In the genomic region with DNA sequence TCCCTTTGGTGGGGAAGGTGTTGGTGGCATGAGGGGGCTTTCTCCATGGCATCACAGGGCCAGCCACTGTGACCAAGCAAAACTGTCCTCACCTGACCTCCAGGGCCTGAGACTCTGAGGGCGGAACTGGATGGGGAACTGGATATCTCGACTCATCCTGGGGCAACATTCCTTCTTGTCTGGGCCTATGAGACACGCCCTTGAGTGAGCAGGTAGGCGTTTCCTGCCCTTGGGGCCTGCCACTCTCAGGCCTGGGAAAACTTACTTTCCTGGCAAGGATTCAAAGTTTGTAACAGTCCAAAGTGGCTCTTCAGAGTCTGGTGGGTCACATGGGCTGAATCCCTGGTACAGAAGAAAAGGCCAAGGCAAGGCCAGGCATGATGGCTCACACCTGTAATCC, we compare ENCODE assay signal across 14 cellular contexts. TPM values are rescaled to one million over a fixed set of nuclear protein-coding genes. Genes with fewer than 3 reads are reported as not detected.
DNase-seq lines count a peak whose midpoint lies in the region; ATAC-seq and TF ChIP-seq lines count a peak whose summit lies in the region.
"Had no signal": no experiment of that assay in that cellular context is flagged by ENCODE, and none has a peak within 500 bp of the region (broad histone marks: within the 10 kb centered on the region; RNA-seq: fewer than 3 reads in every experiment).

No MANE protein-coding gene starts in this region.

- no peak overlapping the region for H3K27ac Mint-ChIP-seq in naive thymus-derived CD4-positive, alpha-beta T cell
- H3K27ac Mint-ChIP-seq in activated CD4-positive, alpha-beta T cell treated with anti-CD3 and anti-CD28 coated beads, Interleukin-2, amount 10 ng/mL, durations not matched to agents 7 days and 5 days, result no peak overlapping the region
- H3K27ac Mint-ChIP-seq: activated CD8-positive, alpha-beta memory T cell treated with anti-CD3 and anti-CD28 coated beads, Interleukin-2, amount 10 ng/mL, durations not matched to agents 7 days and 5 days had no signal

- no peak overlapping the region for H2AFZ ChIP-seq in neuronal stem cell (ENCODE audit: low read length)

- no peaks in the 10 kb centered on the region for H3K79me1 ChIP-seq in neuronal stem cell (ENCODE audit: low read depth, low read length)

- ATAC-seq in naive thymus-derived CD4-positive, alpha-beta T cell, result no peak
- no peak for ATAC-seq in HG03520 (IDR thresholded peaks at IDR 0.05; ENCODE audit: unreplicated experiment)
- ATAC-seq: activated CD8-positive, alpha-beta memory T cell treated with anti-CD3 and anti-CD28 coated beads, Interleukin-2, amount 10 ng/mL, durations not matched to agents 7 days and 5 days; naive thymus-derived CD8-positive, alpha-beta T cell had no signal

- no peak overlapping the region for H3K4me2 ChIP-seq in neuronal stem cell (ENCODE audit: insufficient read depth, low read length, poor library complexity, severe bottlenecking)

- no peak overlapping the region for H2AK5ac ChIP-seq in neuronal stem cell (ENCODE audit: low read depth, low read length)

- peaks cover 0 to 6% (median 4%) of the 10 kb centered on the region in 5 donors for H3K36me3 Mint-ChIP-seq in naive thymus-derived CD4-positive, alpha-beta T cell
- no peaks in the 10 kb centered on the region for H3K36me3 Mint-ChIP-seq in activated CD4-positive, alpha-beta T cell treated with anti-CD3 and anti-CD28 coated beads, Interleukin-2, amount 10 ng/mL, durations not matched to agents 7 days and 5 days (ENCODE audit: low read depth)
- H3K36me3 Mint-ChIP-seq: activated CD8-positive, alpha-beta memory T cell treated with anti-CD3 and anti-CD28 coated beads, Interleukin-2, amount 10 ng/mL, durations not matched to agents 7 days and 5 days had no signal

- no peak overlapping the region for H3K4me3 Mint-ChIP-seq in naive thymus-derived CD4-positive, alpha-beta T cell
- H3K4me3 Mint-ChIP-seq in activated CD4-positive, alpha-beta T cell treated with anti-CD3 and anti-CD28 coated beads, Interleukin-2, amount 10 ng/mL, durations not matched to agents 7 days and 5 days, result no peak overlapping the region
- H3K4me3 Mint-ChIP-seq: activated CD8-positive, alpha-beta memory T cell treated with anti-CD3 and anti-CD28 coated beads, Interleukin-2, amount 10 ng/mL, durations not matched to agents 7 days and 5 days; naive thymus-derived CD8-positive, alpha-beta T cell had no signal

- H3K27me3 ChIP-seq in MG63, result no peaks in the 10 kb centered on the region
- H3K27me3 ChIP-seq in neuronal stem cell (ENCODE audit: control insufficient read depth in 3 of 3, insufficient read depth in 3 of 3, low read depth in 1 of 3, low read length in 3 of 3), result peaks cover 0 to 18% (median 0%) of the 10 kb centered on the region in 3 experiments
- no peaks in the 10 kb centered on the region for H3K27me3 ChIP-seq in naive thymus-derived CD4-positive, alpha-beta T cell (ENCODE audit: control insufficient read depth in 2 of 2, insufficient read depth in 2 of 2, low read length in 2 of 2)
- H3K27me3 ChIP-seq: SJSA1 had no signal

- H3K14ac ChIP-seq in neuronal stem cell (ENCODE audit: low read length), result no peak overlapping the region

- DNase-seq in DMS79 treated with DMSO at 0.1 percent for 48 hours (lab: John Stamatoyannopoulos, UW) (peak; percentile 66), MG63 (peak; percentile 75), epithelial cell of esophagus (ENCODE audit: low read depth) (peak; percentile 99), neuronal stem cell (ENCODE audit: low spot score) (no peak), nucleus accumbens (lab: John Stamatoyannopoulos, UW) (no peak)
- DNase-seq in naive thymus-derived CD4-positive, alpha-beta T cell, result no peak
- no peak for DNase-seq in activated CD4-positive, alpha-beta T cell treated with anti-CD3 and anti-CD28 coated beads, Interleukin-2, amount 10 ng/mL, durations not matched to agents 7 days and 5 days
- DNase-seq: activated CD8-positive, alpha-beta memory T cell treated with anti-CD3 and anti-CD28 coated beads, Interleukin-2, amount 10 ng/mL, durations not matched to agents 7 days and 5 days; NCI-H2029 treated with DMSO at 0.1 percent for 48 hours had no signal

- no peak overlapping the region for H3K27ac ChIP-seq in neuronal stem cell (replicated peaks; ENCODE audit: low read length)
- no peak overlapping the region for H3K27ac ChIP-seq in naive thymus-derived CD4-positive, alpha-beta T cell (ENCODE audit: low read depth, low read length)
- H3K27ac ChIP-seq: SJSA1, tibial artery had no signal

- WGBS in neuronal stem cell (ENCODE audit: extremely low coverage in 2 of 2, insufficient read length in 2 of 2, insufficient replicate concordance in 1 of 2), 2 donors, result no CpG with 5 or more reads among the region's 4 CpGs

- peaks cover 0 to 3% (median 0%) of the 10 kb centered on the region in 7 donors for H3K4me1 Mint-ChIP-seq in naive thymus-derived CD4-positive, alpha-beta T cell
- no peaks in the 10 kb centered on the region for H3K4me1 Mint-ChIP-seq in activated CD4-positive, alpha-beta T cell treated with anti-CD3 and anti-CD28 coated beads, Interleukin-2, amount 10 ng/mL, durations not matched to agents 7 days and 5 days
- H3K4me1 Mint-ChIP-seq: activated CD8-positive, alpha-beta memory T cell treated with anti-CD3 and anti-CD28 coated beads, Interleukin-2, amount 10 ng/mL, durations not matched to agents 7 days and 5 days; naive thymus-derived CD8-positive, alpha-beta T cell had no signal

- H3K9me3 ChIP-seq in MG63, result peaks cover 6% of the 10 kb centered on the region
- H3K9me3 ChIP-seq in neuronal stem cell (replicated peaks in 1 of 2; ENCODE audit: control insufficient read depth in 2 of 2, insufficient read depth in 1 of 2, low read depth in 1 of 2, low read length in 2 of 2), result peaks cover 0 to 1% of the 10 kb centered on the region in 2 donors
- H3K9me3 ChIP-seq in naive thymus-derived CD4-positive, alpha-beta T cell (ENCODE audit: control insufficient read depth in 2 of 3, low read length in 3 of 3), result no peaks in the 10 kb centered on the region

- H3K23ac ChIP-seq in neuronal stem cell (ENCODE audit: low read depth, low read length, poor library complexity), result no peak overlapping the region

- CTCF ChIA-PET in naive thymus-derived CD4-positive, alpha-beta T cell (lab: Charles Lee), result no interaction called here
- CTCF ChIA-PET in activated CD4-positive, alpha-beta T cell treated with anti-CD3 and anti-CD28 coated beads, Interleukin-2, amount 10 ng/mL, durations not matched to agents 7 days and 5 days (lab: Charles Lee), result interaction anchor here (0.6 to 1.0 kb wide), 3 partner anchors 15 to 64 kb away, joined by 3 to 4 read pairs (median 3); no protein-coding TSS in a partner anchor

- H3K9me3 Mint-ChIP-seq in naive thymus-derived CD4-positive, alpha-beta T cell, result peaks cover 0 to 8% (median 0%) of the 10 kb centered on the region in 11 donors
- peaks cover 5% of the 10 kb centered on the region for H3K9me3 Mint-ChIP-seq in activated CD4-positive, alpha-beta T cell treated with anti-CD3 and anti-CD28 coated beads, Interleukin-2, amount 10 ng/mL, durations not matched to agents 7 days and 5 days

- no peak overlapping the region for H2BK120ac ChIP-seq in neuronal stem cell (ENCODE audit: low read depth, low read length)

- H3K36me3 ChIP-seq in MG63, result no peaks in the 10 kb centered on the region
- no peaks in the 10 kb centered on the region for H3K36me3 ChIP-seq in neuronal stem cell (replicated peaks in 1 of 2; ENCODE audit: control insufficient read depth in 2 of 2, insufficient read depth in 2 of 2, low read length in 2 of 2)
- no peaks in the 10 kb centered on the region for H3K36me3 ChIP-seq in naive thymus-derived CD4-positive, alpha-beta T cell (ENCODE audit: control insufficient read depth in 2 of 3, insufficient read depth in 3 of 3, low read length in 3 of 3)
- H3K36me3 ChIP-seq: SJSA1 had no signal

- H3K27me3 Mint-ChIP-seq in naive thymus-derived CD4-positive, alpha-beta T cell, result peaks cover 0 to 20% (median 0%) of the 10 kb centered on the region in 5 donors
- peaks cover 4% of the 10 kb centered on the region for H3K27me3 Mint-ChIP-seq in activated CD4-positive, alpha-beta T cell treated with anti-CD3 and anti-CD28 coated beads, Interleukin-2, amount 10 ng/mL, durations not matched to agents 7 days and 5 days
- H3K27me3 Mint-ChIP-seq: naive thymus-derived CD8-positive, alpha-beta T cell had no signal

- H2BK12ac ChIP-seq in neuronal stem cell (ENCODE audit: low read length), result no peak overlapping the region

- no peak overlapping the region for H3K4ac ChIP-seq in neuronal stem cell (ENCODE audit: low read length)

- TF ChIP-seq CTCF in epithelial cell of esophagus (IDR thresholded peaks at IDR 0.05; ENCODE audit: insufficient read depth, low read depth, low read length, missing control alignments), result no peak

- no peak overlapping the region for H3K18ac ChIP-seq in neuronal stem cell (ENCODE audit: low read length)

- H2BK5ac ChIP-seq in neuronal stem cell (ENCODE audit: low read length), result no peak overlapping the region

- H3K4me3 ChIP-seq in MG63 (no peak overlapping the region), epithelial cell of esophagus (ENCODE audit: low read length) (no peak overlapping the region), neuronal stem cell (ENCODE audit: low read length in 2 of 2) (no peak overlapping the region)
- H3K4me3 ChIP-seq in naive thymus-derived CD4-positive, alpha-beta T cell (ENCODE audit: low read length), result no peak overlapping the region
- H3K4me3 ChIP-seq: SJSA1, tibial artery had no signal

- POLR2A ChIA-PET in naive thymus-derived CD4-positive, alpha-beta T cell (lab: Charles Lee), result no interaction called here
- POLR2A ChIA-PET in activated CD4-positive, alpha-beta T cell treated with anti-CD3 and anti-CD28 coated beads, Interleukin-2, amount 10 ng/mL, durations not matched to agents 7 days and 5 days (lab: Charles Lee), result no interaction called here

- peak overlapping the region; percentile 31 for H3K9ac ChIP-seq in neuronal stem cell (ENCODE audit: low read depth, low read length, poor library complexity)

- no peak overlapping the region for H4K91ac ChIP-seq in neuronal stem cell (ENCODE audit: low read depth, low read length, poor library complexity)

- no peak overlapping the region for H4K8ac ChIP-seq in neuronal stem cell (ENCODE audit: low read depth, low read length)

- H3K4me1 ChIP-seq in neuronal stem cell (ENCODE audit: control insufficient read depth in 2 of 2, insufficient read depth in 1 of 2, low read depth in 1 of 2, low read length in 2 of 2), result no peaks in the 10 kb centered on the region
- H3K4me1 ChIP-seq in naive thymus-derived CD4-positive, alpha-beta T cell (ENCODE audit: control insufficient read depth in 2 of 2, insufficient read depth in 2 of 2, low read length in 2 of 2), result no peaks in the 10 kb centered on the region
- H3K4me1 ChIP-seq: SJSA1, tibial artery had no signal

- no peak overlapping the region for H2BK15ac ChIP-seq in neuronal stem cell (ENCODE audit: low read length)

- intact Hi-C loops in naive thymus-derived CD4-positive, alpha-beta T cell (cut with micrococcal nuclease), result no loop called here

RNA-seq across cellular contexts. Expression of a gene that starts 9.6 kb away (rescaled TPM):
- total RNA-seq in MG63 (2014; rRNA removed; shearing (Covaris generic); ENCODE audit: low replicate concordance), result 36.3 and 166 TPM in 2 replicates
- polyA plus RNA-seq in neuronal stem cell (2013, experiment 1 of 2), result 36.2 TPM
- polyA plus RNA-seq in neuronal stem cell (2013, experiment 2 of 2), result 33.3 TPM
- total RNA-seq in naive thymus-derived CD4-positive, alpha-beta T cell, result 10 to 100 TPM; 15.0 to 70.7 (median 25.9) TPM
- polyA plus RNA-seq in naive thymus-derived CD4-positive, alpha-beta T cell, result 100 to 1,000 TPM; 133 to 157 TPM
- total RNA-seq in activated CD4-positive, alpha-beta T cell treated with anti-CD3 and anti-CD28 coated beads, Interleukin-2, amount 10 ng/mL, durations not matched to agents 7 days and 5 days, result 10 to 100 TPM; 57.6 to 59.1 TPM

RNA-seq across cellular contexts. Expression of a gene that starts 22.3 kb away (rescaled TPM):
- total RNA-seq in MG63 (2014; rRNA removed; shearing (Covaris generic); ENCODE audit: low replicate concordance), result not detected in 2 replicates
- not detected for polyA plus RNA-seq in neuronal stem cell (2013, experiment 1 of 2)
- not detected for polyA plus RNA-seq in neuronal stem cell (2013, experiment 2 of 2)
- total RNA-seq in naive thymus-derived CD4-positive, alpha-beta T cell, result 1 to 10 TPM in 1 of 5 experiments, not detected in 4; 1.6 TPM
- polyA plus RNA-seq in naive thymus-derived CD4-positive, alpha-beta T cell, result not detected
- under 1 TPM; 0.62 TPM for total RNA-seq in activated CD4-positive, alpha-beta T cell treated with anti-CD3 and anti-CD28 coated beads, Interleukin-2, amount 10 ng/mL, durations not matched to agents 7 days and 5 days
- total RNA-seq: activated CD8-positive, alpha-beta memory T cell treated with anti-CD3 and anti-CD28 coated beads, Interleukin-2, amount 10 ng/mL, durations not matched to agents 7 days and 5 days; glomerular endothelial cell; naive thymus-derived CD8-positive, alpha-beta T cell; SJSA1 had no signal
- polyA plus RNA-seq: naive thymus-derived CD8-positive, alpha-beta T cell had no signal

RNA-seq across cellular contexts. Expression of a gene that starts 24.0 kb away (rescaled TPM):
- not detected in 2 replicates for total RNA-seq in MG63 (2014; rRNA removed; shearing (Covaris generic); ENCODE audit: low replicate concordance)
- polyA plus RNA-seq in neuronal stem cell (2013, experiment 1 of 2), result not detected
- not detected for polyA plus RNA-seq in neuronal stem cell (2013, experiment 2 of 2)
- total RNA-seq in naive thymus-derived CD4-positive, alpha-beta T cell, result 10 to 100 TPM in 1 of 5 experiments, 1 to 10 TPM in 1, not detected in 3; 1.2 to 36.1 TPM
- polyA plus RNA-seq in naive thymus-derived CD4-positive, alpha-beta T cell, result not detected
- total RNA-seq in activated CD4-positive, alpha-beta T cell treated with anti-CD3 and anti-CD28 coated beads, Interleukin-2, amount 10 ng/mL, durations not matched to agents 7 days and 5 days, result 10 to 100 TPM in 1 of 2 experiments, 1 to 10 TPM in 1; 8.0 to 10.2 TPM
- total RNA-seq: glomerular endothelial cell; naive thymus-derived CD8-positive, alpha-beta T cell; SJSA1 had no signal

RNA-seq across cellular contexts. Expression of a gene that starts 34.1 kb away (rescaled TPM):
- not detected in 2 replicates for total RNA-seq in MG63 (2014; rRNA removed; shearing (Covaris generic); ENCODE audit: low replicate concordance)
- 1.9 TPM for polyA plus RNA-seq in neuronal stem cell (2013, experiment 1 of 2)
- 2.0 TPM for polyA plus RNA-seq in neuronal stem cell (2013, experiment 2 of 2)
- 10 to 100 TPM in 1 of 5 experiments, 1 to 10 TPM in 4; 5.6 to 20.6 (median 8.7) TPM for total RNA-seq in naive thymus-derived CD4-positive, alpha-beta T cell
- polyA plus RNA-seq in naive thymus-derived CD4-positive, alpha-beta T cell, result 10 to 100 TPM; 22.1 to 42.4 TPM
- 10 to 100 TPM; 19.6 to 24.3 TPM for total RNA-seq in activated CD4-positive, alpha-beta T cell treated with anti-CD3 and anti-CD28 coated beads, Interleukin-2, amount 10 ng/mL, durations not matched to agents 7 days and 5 days
- total RNA-seq: glomerular endothelial cell, SJSA1 had no signal

RNA-seq across cellular contexts. Expression of a gene that starts 38.0 kb away (rescaled TPM):
- total RNA-seq in MG63 (2014; rRNA removed; shearing (Covaris generic); ENCODE audit: low replicate concordance), result 125 and 160 TPM in 2 replicates
- 95.7 TPM for polyA plus RNA-seq in neuronal stem cell (2013, experiment 1 of 2)
- polyA plus RNA-seq in neuronal stem cell (2013, experiment 2 of 2), result 93.0 TPM
- total RNA-seq in naive thymus-derived CD4-positive, alpha-beta T cell, result 10 to 100 TPM; 53.0 to 90.5 (median 58.3) TPM
- 10 to 100 TPM; 64.5 to 83.2 TPM for polyA plus RNA-seq in naive thymus-derived CD4-positive, alpha-beta T cell
- total RNA-seq in activated CD4-positive, alpha-beta T cell treated with anti-CD3 and anti-CD28 coated beads, Interleukin-2, amount 10 ng/mL, durations not matched to agents 7 days and 5 days, result 10 to 100 TPM; 85.0 to 85.9 TPM

Comparison
In these comparisons a context has a peak if more than half of its experiments do, and no peak if none do; other contexts are left out.
1. DNase-seq: peak in DMS79 treated with DMSO at 0.1 percent for 48 hours (single experiment), MG63 (single experiment) and epithelial cell of esophagus (single experiment); none in neuronal stem cell (single experiment), naive thymus-derived CD4-positive, alpha-beta T cell (0 of 9), activated CD4-positive, alpha-beta T cell treated with anti-CD3 and anti-CD28 coated beads, Interleukin-2, amount 10 ng/mL, durations not matched to agents 7 days and 5 days (single experiment) and nucleus accumbens (0 of 56).